ENCODE assay signal across 21 cellular contexts in the genomic region with DNA sequence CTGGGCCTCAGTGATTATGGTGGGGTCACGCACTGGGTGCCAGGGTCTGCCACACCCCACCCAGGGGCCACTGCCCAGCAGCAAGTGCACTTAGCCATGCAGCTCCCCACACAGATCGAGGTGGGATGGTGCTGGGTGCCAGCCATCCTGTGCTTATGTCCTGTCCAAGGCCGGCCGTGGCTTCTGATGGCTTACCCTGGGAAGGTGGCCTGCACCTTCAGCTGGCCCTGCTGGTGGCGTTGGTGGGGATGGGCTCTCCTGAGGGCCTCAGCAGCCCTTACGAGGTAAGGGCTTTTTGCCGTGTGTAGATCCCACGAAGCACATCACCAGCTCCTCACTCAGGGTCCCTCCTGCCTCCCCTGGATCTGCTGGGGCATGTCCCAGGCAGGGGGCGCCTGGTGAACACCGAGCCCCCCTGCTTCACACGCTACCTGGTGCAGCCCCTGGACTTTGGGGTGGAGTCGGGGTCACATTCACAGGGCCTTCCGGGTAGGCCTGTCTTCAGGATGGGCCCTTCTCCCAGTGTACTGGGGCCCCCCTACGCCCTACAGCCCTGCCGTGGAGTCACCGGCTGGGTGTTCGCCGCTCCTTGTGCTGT.
"Had no signal": no experiment of that assay in that cellular context is flagged by ENCODE, and none has a peak within 500 bp of the region (broad histone marks: within the 10 kb centered on the region; RNA-seq: fewer than 3 reads in every experiment).

No MANE protein-coding gene starts in this region.

- H3K4me3 ChIP-seq: MG63 had no signal

- H3K27me3 Mint-ChIP-seq: activated CD4-positive, alpha-beta T cell treated with anti-CD3 and anti-CD28 coated beads for 36 hours; activated CD8-positive, alpha-beta T cell treated with anti-CD3 and anti-CD28 coated beads for 36 hours; activated naive CD8-positive, alpha-beta T cell treated with anti-CD3 and anti-CD28 coated beads, Interleukin-2, amount 50 U/mL, for 24 hours; brain; central memory CD8-positive, alpha-beta T cell; T-helper 17 cell had no signal

- H3K36me3 Mint-ChIP-seq: activated naive CD4-positive, alpha-beta T cell treated with anti-CD3 and anti-CD28 coated beads, Interleukin-2, amount 50 U/mL, for 72 hours had no signal

- H3K36me3 ChIP-seq: MG63 had no signal

- DNase-seq: activated CD4-positive, alpha-beta T cell treated with anti-CD3 and anti-CD28 coated beads for 36 hours; activated CD8-positive, alpha-beta memory T cell treated with anti-CD3 and anti-CD28 coated beads, Interleukin-2, amount 50 U/mL, for 4 hours; activated CD8-positive, alpha-beta T cell treated with anti-CD3 and anti-CD28 coated beads for 36 hours; activated naive CD8-positive, alpha-beta T cell treated with anti-CD3 and anti-CD28 coated beads, Interleukin-2, amount 50 U/mL, for 24 hours; amniotic stem cell; MG63; NCI-H1092 treated with DMSO at 0.1 percent for 48 hours; NCI-H1436; NCI-H1694 treated with DMSO at 0.1 percent for 48 hours; NCI-H2029 treated with DMSO at 0.1 percent for 48 hours; NCI-H345; NCI-H510A; NCI-H526 treated with DMSO at 0.1 percent for 48 hours; OCI-M1; RPMI8226; SHP77 treated with DMSO at 0.1 percent for 48 hours; T-helper 17 cell; T-helper 9 cell had no signal

- H3K9me3 Mint-ChIP-seq: activated CD8-positive, alpha-beta T cell treated with anti-CD3 and anti-CD28 coated beads for 36 hours; activated naive CD4-positive, alpha-beta T cell treated with anti-CD3 and anti-CD28 coated beads, Interleukin-2, amount 50 U/mL, for 72 hours; activated naive CD8-positive, alpha-beta T cell treated with anti-CD3 and anti-CD28 coated beads, Interleukin-2, amount 50 U/mL, for 24 hours; central memory CD8-positive, alpha-beta T cell had no signal

- H3K4me3 Mint-ChIP-seq: activated CD4-positive, alpha-beta T cell treated with anti-CD3 and anti-CD28 coated beads for 36 hours; activated CD8-positive, alpha-beta T cell treated with anti-CD3 and anti-CD28 coated beads for 36 hours; activated naive CD8-positive, alpha-beta T cell treated with anti-CD3 and anti-CD28 coated beads, Interleukin-2, amount 50 U/mL, for 24 hours; brain; central memory CD8-positive, alpha-beta T cell; T-helper 17 cell had no signal

- H3K4me1 Mint-ChIP-seq: activated naive CD8-positive, alpha-beta T cell treated with anti-CD3 and anti-CD28 coated beads, Interleukin-2, amount 50 U/mL, for 24 hours had no signal

- H3K27ac Mint-ChIP-seq: activated CD4-positive, alpha-beta T cell treated with anti-CD3 and anti-CD28 coated beads for 36 hours; activated CD8-positive, alpha-beta T cell treated with anti-CD3 and anti-CD28 coated beads for 36 hours; activated naive CD8-positive, alpha-beta T cell treated with anti-CD3 and anti-CD28 coated beads, Interleukin-2, amount 50 U/mL, for 24 hours; T-helper 17 cell had no signal

- H3K27me3 ChIP-seq: MG63 had no signal

- H3K9me3 ChIP-seq: MG63 had no signal

- ATAC-seq: activated CD4-positive, alpha-beta T cell treated with anti-CD3 and anti-CD28 coated beads for 36 hours; activated naive CD4-positive, alpha-beta T cell treated with anti-CD3 and anti-CD28 coated beads, Interleukin-2, amount 50 U/mL, for 72 hours; activated naive CD8-positive, alpha-beta T cell treated with anti-CD3 and anti-CD28 coated beads, Interleukin-2, amount 50 U/mL, for 24 hours; T-helper 17 cell had no signal
